ENCODE assay signal across 16 cellular contexts in the genomic region with DNA sequence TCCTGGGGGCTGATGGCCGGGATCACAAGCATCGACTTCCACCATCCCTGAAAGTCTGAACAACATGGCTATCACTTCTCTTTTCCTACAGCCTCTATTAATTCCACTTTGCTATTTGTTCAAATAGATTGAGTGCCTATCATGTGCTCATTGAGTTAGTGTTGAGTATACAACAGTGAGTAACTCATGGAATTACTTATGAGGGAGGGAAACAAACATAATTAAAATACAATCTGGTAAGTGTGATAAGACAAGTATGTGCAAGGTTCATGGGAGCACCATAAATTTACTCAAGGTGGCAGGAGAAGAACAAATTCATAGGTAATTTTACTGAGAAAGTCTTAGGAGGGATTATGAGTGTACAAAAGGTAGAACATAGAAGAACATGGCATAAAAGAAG.
DNase-seq lines count a peak whose midpoint lies in the region; ATAC-seq and TF ChIP-seq lines count a peak whose summit lies in the region.
"Had no signal": no experiment of that assay in that cellular context is flagged by ENCODE, and none has a peak within 500 bp of the region (broad histone marks: within the 10 kb centered on the region; RNA-seq: fewer than 3 reads in every experiment).

No MANE protein-coding gene starts in this region.

- no peak for TF ChIP-seq POLR2A in transverse colon (IDR thresholded peaks at IDR 0.05)

- intact Hi-C loops in transverse colon (cut with DNase I; ENCODE audit: low total_unique reads), result no loop called here
- intact Hi-C loops in activated CD8-positive, alpha-beta T cell treated with anti-CD3 and anti-CD28 coated beads for 36 hours (cut with micrococcal nuclease), result loop anchor here (10.0 kb wide), 2 partner anchors 121 to 189 kb away; no protein-coding TSS in a partner anchor

- peaks cover 10 to 66% (median 29%) of the 10 kb centered on the region in 4 donors for H3K4me1 ChIP-seq in transverse colon
- H3K4me1 ChIP-seq: BLaER1, Caco-2 had no signal

- no peak overlapping the region for H3K4me3 ChIP-seq in transverse colon
- H3K4me3 ChIP-seq: BLaER1, GM12878, GM23338 had no signal

- DNase-seq in NCI-H510A treated with DMSO at 0.1 percent for 48 hours (lab: John Stamatoyannopoulos, UW) (peak; percentile 83), NCI-H510A (lab: John Stamatoyannopoulos, UW) (no peak), nephron progenitor cell (no peak), transverse colon (no peak), NK-92 (lab: John Stamatoyannopoulos, UW; ENCODE audit: unreplicated experiment) (no peak)
- DNase-seq in activated CD8-positive, alpha-beta T cell treated with anti-CD3 and anti-CD28 coated beads for 36 hours, result no peak
- no peak for DNase-seq in stimulated activated naive CD8-positive, alpha-beta T cell treated with anti-CD3 and anti-CD28 coated beads, Interleukin-15, amount 100 ng/mL, for 72 hours
- DNase-seq: AML-193; Caco-2; CD8-positive, alpha-beta memory T cell; H7; IMR-90 had no signal

- peak overlapping the region; percentile 71 for H3K27ac Mint-ChIP-seq in nephron progenitor cell
- no peak overlapping the region for H3K27ac Mint-ChIP-seq in activated CD8-positive, alpha-beta T cell treated with anti-CD3 and anti-CD28 coated beads for 36 hours
- no peak overlapping the region for H3K27ac Mint-ChIP-seq in stimulated activated naive CD8-positive, alpha-beta T cell treated with anti-CD3 and anti-CD28 coated beads, Interleukin-15, amount 100 ng/mL, for 72 hours
- H3K27ac Mint-ChIP-seq: CD8-positive, alpha-beta memory T cell; GM23338 had no signal

- H3K36me3 Mint-ChIP-seq in nephron progenitor cell (ENCODE audit: low read depth), result peaks cover 29% of the 10 kb centered on the region
- no peaks in the 10 kb centered on the region for H3K36me3 Mint-ChIP-seq in activated CD8-positive, alpha-beta T cell treated with anti-CD3 and anti-CD28 coated beads for 36 hours (ENCODE audit: low read depth)
- H3K36me3 Mint-ChIP-seq: CD8-positive, alpha-beta memory T cell had no signal

- no peak overlapping the region for H3K4me3 Mint-ChIP-seq in nephron progenitor cell
- H3K4me3 Mint-ChIP-seq in activated CD8-positive, alpha-beta T cell treated with anti-CD3 and anti-CD28 coated beads for 36 hours, result no peak overlapping the region
- H3K4me3 Mint-ChIP-seq in stimulated activated naive CD8-positive, alpha-beta T cell treated with anti-CD3 and anti-CD28 coated beads, Interleukin-15, amount 100 ng/mL, for 72 hours, result no peak overlapping the region
- H3K4me3 Mint-ChIP-seq: CD8-positive, alpha-beta memory T cell; GM23338 had no signal

- H3K9me3 Mint-ChIP-seq in nephron progenitor cell, result peaks cover 4% of the 10 kb centered on the region
- no peaks in the 10 kb centered on the region for H3K9me3 Mint-ChIP-seq in activated CD8-positive, alpha-beta T cell treated with anti-CD3 and anti-CD28 coated beads for 36 hours
- H3K9me3 Mint-ChIP-seq in stimulated activated naive CD8-positive, alpha-beta T cell treated with anti-CD3 and anti-CD28 coated beads, Interleukin-15, amount 100 ng/mL, for 72 hours, result no peaks in the 10 kb centered on the region
- H3K9me3 Mint-ChIP-seq: CD8-positive, alpha-beta memory T cell had no signal

- in situ Hi-C loops in transverse colon (cut with MboI; ENCODE audit: low pct_ligation_motif_present in 1 of 4, low pct_unique_long_range_greater_than_20kb in 1 of 4, low sequenced_read_pairs in 3 of 4), result loop anchor here in 3 of 4 donors (10.0 to 25.0 kb wide), 3 partner anchors 186 to 279 kb away; partner anchors contain the start of gene GAREM1 (in 2 of the 3)

- 87 to 100% methylated on average over 2 of the region's 2 CpGs for WGBS in transverse colon (ENCODE audit: low coverage in 1 of 2), 2 donors

- H3K27me3 Mint-ChIP-seq in nephron progenitor cell (ENCODE audit: low read depth, poor library complexity), result no peaks in the 10 kb centered on the region
- H3K27me3 Mint-ChIP-seq in activated CD8-positive, alpha-beta T cell treated with anti-CD3 and anti-CD28 coated beads for 36 hours, result peaks cover 4% of the 10 kb centered on the region
- peaks cover 7% of the 10 kb centered on the region for H3K27me3 Mint-ChIP-seq in stimulated activated naive CD8-positive, alpha-beta T cell treated with anti-CD3 and anti-CD28 coated beads, Interleukin-15, amount 100 ng/mL, for 72 hours

- no peak for ATAC-seq in activated CD8-positive, alpha-beta T cell treated with anti-CD3 and anti-CD28 coated beads for 36 hours
- no peak for ATAC-seq in stimulated activated naive CD8-positive, alpha-beta T cell treated with anti-CD3 and anti-CD28 coated beads, Interleukin-15, amount 100 ng/mL, for 72 hours
- ATAC-seq: GM12878, GM23338 had no signal

- TF ChIP-seq CTCF in nephron progenitor cell (IDR thresholded peaks at IDR 0.05) (no peak), transverse colon (IDR thresholded peaks at IDR 0.05) (no peak)
- no peak for TF ChIP-seq CTCF in activated CD8-positive, alpha-beta T cell treated with anti-CD3 and anti-CD28 coated beads for 36 hours (IDR thresholded peaks at IDR 0.05)

- peak overlapping the region in 3 of 4 donors; percentile 62 to 68 (median 67) for H3K27ac ChIP-seq in transverse colon
- H3K27ac ChIP-seq: 22Rv1, BLaER1 had no signal

- POLR2A ChIA-PET in activated CD8-positive, alpha-beta T cell treated with anti-CD3 and anti-CD28 coated beads for 36 hours (lab: Charles Lee), result no interaction called here

- H3K4me1 Mint-ChIP-seq in nephron progenitor cell, result peaks cover 32% of the 10 kb centered on the region
- no peaks in the 10 kb centered on the region for H3K4me1 Mint-ChIP-seq in activated CD8-positive, alpha-beta T cell treated with anti-CD3 and anti-CD28 coated beads for 36 hours (ENCODE audit: low read depth)
- no peaks in the 10 kb centered on the region for H3K4me1 Mint-ChIP-seq in stimulated activated naive CD8-positive, alpha-beta T cell treated with anti-CD3 and anti-CD28 coated beads, Interleukin-15, amount 100 ng/mL, for 72 hours
- H3K4me1 Mint-ChIP-seq: CD8-positive, alpha-beta memory T cell had no signal

- no peaks in the 10 kb centered on the region for H3K9me3 ChIP-seq in transverse colon
- H3K9me3 ChIP-seq: BLaER1, Caco-2 had no signal

- no peak for TF ChIP-seq EP300 in transverse colon (IDR thresholded peaks at IDR 0.05; ENCODE audit: low read depth)

- H3K36me3 ChIP-seq in transverse colon, result no peaks in the 10 kb centered on the region
- H3K36me3 ChIP-seq: BLaER1 had no signal

- H3K27me3 ChIP-seq in transverse colon, result no peaks in the 10 kb centered on the region
- H3K27me3 ChIP-seq: BLaER1 had no signal

- CTCF ChIA-PET in activated CD8-positive, alpha-beta T cell treated with anti-CD3 and anti-CD28 coated beads for 36 hours (lab: Charles Lee), result interaction anchor here (2.3 kb wide), 1 partner anchor 119 kb away, joined by 9 read pairs; no protein-coding TSS in a partner anchor
